Comparison of ENCODE assay signal across 8 cellular contexts in the genomic region with DNA sequence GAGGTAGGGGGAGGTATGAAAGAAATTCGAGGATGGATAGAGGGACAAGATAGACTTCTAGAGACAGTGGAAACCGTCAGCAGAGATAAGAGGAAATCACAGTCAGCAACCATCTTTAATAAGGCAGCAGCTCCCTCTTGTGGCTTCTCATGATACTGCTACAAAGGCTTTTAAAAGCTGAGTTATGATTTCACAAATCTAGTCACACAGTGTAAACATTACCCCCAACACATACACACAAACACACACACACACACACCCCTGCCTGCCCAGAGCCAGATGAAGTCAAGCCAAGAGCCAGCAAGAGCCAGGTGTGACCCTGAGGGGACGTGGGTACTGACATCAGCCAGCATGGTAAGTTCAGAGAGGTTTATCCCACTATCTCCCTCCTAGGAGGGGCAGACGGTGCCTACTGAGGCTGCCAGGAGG.
DNase-seq lines count a peak whose midpoint lies in the region; ATAC-seq and FAIRE-seq lines count a peak whose summit lies in the region.

No MANE protein-coding gene starts in this region.

- no peak for ATAC-seq in GM18519 (IDR thresholded peaks at IDR 0.05; ENCODE audit: low FRiP score, unreplicated experiment)

- DNase-seq in DMS 273 (lab: John Stamatoyannopoulos, UW; ENCODE audit: unreplicated experiment) = peak; percentile 76
- no peak for DNase-seq in DMS 273 treated with DMSO at 0.1 percent for 48 hours (lab: John Stamatoyannopoulos, UW)
- DNase-seq in NCI-H146 treated with DMSO at 0.1 percent for 48 hours (lab: John Stamatoyannopoulos, UW; ENCODE audit: unreplicated experiment) = peak; percentile 34
- peak in 3 of 5 experiments; percentile 15 to 68 (median 22) for DNase-seq in T-helper 2 cell
- peak; percentile 11 for DNase-seq in brain pericyte (ENCODE audit: low read depth, low spot score)
- peak; percentile 35 for DNase-seq in stimulated activated CD4-positive, alpha-beta T cell treated with anti-CD3 and anti-CD28 coated beads, Interleukin-2, amount 100 ng/mL, for 4 hours (ENCODE audit: low read depth)

- FAIRE-seq in islet of Langerhans (lab: Jason Lieb, UNC) = peak; percentile 96
